1 cellular context compared by ENCODE assay signal in genomic region chr19:54457773-54458647, GRCh38.
TF ChIP-seq lines count a peak whose summit lies in the region.

No MANE protein-coding gene starts in this region.

TF ChIP-seq in endothelial cell of umbilical vein, 7 proteins besides CTCF, POLR2A, EP300 and RAD21:
- TF ChIP-seq MYC (IDR thresholded peaks at IDR 0.05; ENCODE audit: low read depth, low read length) (no peak), GATA2 (IDR thresholded peaks at IDR 0.05; ENCODE audit: insufficient read depth, insufficient read length, low read depth, low read length) (no peak), POLR2AphosphoS5 (IDR thresholded peaks at IDR 0.05; ENCODE audit: insufficient read depth, low read depth, low read length) (no peak), EZH2 (IDR thresholded peaks at IDR 0.05; ENCODE audit: borderline replicate concordance, low read depth, low read length, severe bottlenecking) (no peak), MAX (IDR thresholded peaks at IDR 0.05; ENCODE audit: insufficient read depth, insufficient read length) (no peak), JUN (IDR thresholded peaks at IDR 0.05; ENCODE audit: borderline replicate concordance, insufficient read depth, insufficient read length, low read depth) (no peak), FOS (IDR thresholded peaks at IDR 0.05; ENCODE audit: borderline replicate concordance, insufficient read depth, low read length) (no peak)
